In genomic region chr14:18582908-18583307, GRCh38 we compare ENCODE assay signal across 19 cellular contexts. TPM values are rescaled to one million over a fixed set of nuclear protein-coding genes. Genes with fewer than 3 reads are reported as not detected.
"Had no signal": no experiment of that assay in that cellular context is flagged by ENCODE, and none has a peak within 500 bp of the region (broad histone marks: within the 10 kb centered on the region; RNA-seq: fewer than 3 reads in every experiment).

No MANE protein-coding gene starts in this region.

RNA-seq across cellular contexts. Expression of gene OR11H12, which starts 18.0 kb away (rescaled TPM):
- total RNA-seq: activated B cell treated with CpG ODN at 0.5 μM for 24 hours; activated CD4-positive, alpha-beta memory T cell treated with anti-CD3 and anti-CD28 coated beads for 36 hours; activated CD4-positive, alpha-beta T cell treated with anti-CD3 and anti-CD28 coated beads, Interleukin-2, amount 10 ng/mL, durations not matched to agents 24 days and 14 days; activated CD8-positive, alpha-beta memory T cell treated with anti-CD3 and anti-CD28 coated beads for 36 hours; activated CD8-positive, alpha-beta T cell treated with anti-CD3 and anti-CD28 coated beads for 36 hours; activated naive CD4-positive, alpha-beta T cell treated with anti-CD3 and anti-CD28 coated beads for 36 hours; activated naive CD4-positive, alpha-beta T cell treated with anti-CD3 and anti-CD28 coated beads, Interleukin-2, amount 50 U/mL, for 72 hours; activated naive CD8-positive, alpha-beta T cell treated with anti-CD3 and anti-CD28 coated beads for 36 hours; activated T-cell treated with anti-CD3 and anti-CD28 coated beads, Interleukin-2, amount 50 U/mL, for 4 hours; activated T-cell treated with anti-CD3 and anti-CD28 coated beads, Interleukin-2, amount 50 U/mL, for 72 hours; activated T-helper 1 cell treated with anti-CD3 and anti-CD28 coated beads, Interleukin-12 subunit alpha, Interleukin-12 subunit beta, Interleukin-2, Interleukin-4 antibody, amounts not matched to agents 30 ng/mL and 10 ng/mL and 1 ng/mL, durations not matched to agents 14 hours and 24 hours and 36 hours; activated T-helper 17 cell treated with anti-CD3 and anti-CD28 coated beads, Interleukin-2, amount 50 U/mL, for 72 hours; adrenal gland; aorta; astrocyte; body of pancreas; breast epithelium; cardiac septum; cerebellum had no signal
